In genomic region chr19:12834976-12835757, GRCh38 we compare ENCODE assay signal across 1 cellular context.
TF ChIP-seq lines count a peak whose summit lies in the region.

No MANE protein-coding gene starts in this region.

TF ChIP-seq in GM12878, 131 proteins besides CTCF, POLR2A, EP300 and RAD21:
- TF ChIP-seq SUZ12 (IDR thresholded peaks at IDR 0.05; ENCODE audit: unreplicated experiment) (peak; percentile 24), ZZZ3 (IDR thresholded peaks at IDR 0.05; ENCODE audit: control insufficient read depth, insufficient read length, low read depth) (no peak), ASH2L (IDR thresholded peaks at IDR 0.05; ENCODE audit: borderline replicate concordance, low read depth) (no peak), NFIC (IDR thresholded peaks at IDR 0.05; ENCODE audit: low read depth, low read length) (no peak), E2F4 (IDR thresholded peaks at IDR 0.05; ENCODE audit: low read depth, low read length) (peak; percentile 51; the same call in 1 of the 2 replicates), SPI1 (IDR thresholded peaks at IDR 0.05; ENCODE audit: borderline replicate concordance, insufficient read depth, low read depth, low read length) (no peak)
